In the genomic region with DNA sequence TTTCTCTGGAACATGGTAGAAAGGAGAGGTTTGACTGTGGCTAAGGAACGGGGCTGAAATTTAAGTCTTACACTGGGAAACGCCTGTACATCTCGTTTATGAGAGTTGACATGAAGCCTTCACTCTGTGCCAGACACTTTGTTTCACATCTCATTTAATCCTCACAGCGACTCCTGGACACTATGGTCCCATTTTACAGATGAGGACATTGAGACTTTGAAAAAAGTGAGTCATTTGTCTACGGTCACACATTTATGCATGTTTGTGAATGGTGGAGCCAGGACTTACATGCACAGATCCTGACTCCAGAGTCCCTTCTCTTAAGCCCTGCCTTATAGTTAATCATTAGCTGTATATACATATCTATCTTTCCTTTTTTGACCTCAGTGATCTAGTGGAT, we compare ENCODE assay signal across 36 cellular contexts.
"Had no signal": no experiment of that assay in that cellular context is flagged by ENCODE, and none has a peak within 500 bp of the region (broad histone marks: within the 10 kb centered on the region; RNA-seq: fewer than 3 reads in every experiment).

No MANE protein-coding gene starts in this region.

- H3K4me1 ChIP-seq: ascending aorta had no signal

- H3K4me1 Mint-ChIP-seq: activated CD4-positive, alpha-beta memory T cell treated with anti-CD3 and anti-CD28 coated beads, Interleukin-2, amount 10 ng/mL, durations not matched to agents 7 days and 5 days; activated CD4-positive, alpha-beta T cell treated with anti-CD3 and anti-CD28 coated beads for 36 hours; activated CD4-positive, alpha-beta T cell treated with anti-CD3 and anti-CD28 coated beads, Interleukin-2, amount 10 ng/mL, durations not matched to agents 7 days and 5 days; activated CD8-positive, alpha-beta memory T cell treated with anti-CD3 and anti-CD28 coated beads, Interleukin-2, amount 10 ng/mL, durations not matched to agents 7 days and 5 days; activated naive CD4-positive, alpha-beta T cell treated with anti-CD3 and anti-CD28 coated beads, Interleukin-2, amount 10 ng/mL, durations not matched to agents 7 days and 5 days; activated naive CD4-positive, alpha-beta T cell treated with anti-CD3 and anti-CD28 coated beads, Interleukin-2, amount 50 U/mL, for 24 hours; activated naive CD8-positive, alpha-beta T cell treated with anti-CD3 and anti-CD28 coated beads, Interleukin-2, amount 10 ng/mL, durations not matched to agents 7 days and 5 days; activated naive CD8-positive, alpha-beta T cell treated with anti-CD3 and anti-CD28 coated beads, Interleukin-2, amount 50 U/mL, for 24 hours had no signal

- H3K27ac Mint-ChIP-seq: activated CD4-positive, alpha-beta memory T cell treated with anti-CD3 and anti-CD28 coated beads, Interleukin-2, amount 10 ng/mL, durations not matched to agents 7 days and 5 days; activated CD4-positive, alpha-beta T cell treated with anti-CD3 and anti-CD28 coated beads for 36 hours; activated CD4-positive, alpha-beta T cell treated with anti-CD3 and anti-CD28 coated beads, Interleukin-2, amount 10 ng/mL, durations not matched to agents 7 days and 5 days; activated CD8-positive, alpha-beta memory T cell treated with anti-CD3 and anti-CD28 coated beads, Interleukin-2, amount 10 ng/mL, durations not matched to agents 7 days and 5 days; activated CD8-positive, alpha-beta T cell treated with anti-CD3 and anti-CD28 coated beads, Interleukin-2, amount 10 ng/mL, durations not matched to agents 7 days and 5 days; activated naive CD4-positive, alpha-beta T cell treated with anti-CD3 and anti-CD28 coated beads, Interleukin-2, amount 10 ng/mL, durations not matched to agents 7 days and 5 days; activated naive CD4-positive, alpha-beta T cell treated with anti-CD3 and anti-CD28 coated beads, Interleukin-2, amount 50 U/mL, for 24 hours; activated naive CD8-positive, alpha-beta T cell; activated naive CD8-positive, alpha-beta T cell treated with anti-CD3 and anti-CD28 coated beads, Interleukin-2, amount 10 ng/mL, durations not matched to agents 7 days and 5 days; activated naive CD8-positive, alpha-beta T cell treated with anti-CD3 and anti-CD28 coated beads, Interleukin-2, amount 50 U/mL, for 24 hours; activated T-cell treated with anti-CD3 and anti-CD28 coated beads, Interleukin-2, amount 50 U/mL, for 24 hours; activated T-helper 2 cell treated with anti-CD3 and anti-CD28 coated beads, Interferon-gamma antibody, Interleukin-2, Interleukin-4, amounts not matched to agents 10 μg/mL and 5 μg/mL and 100 μg/mL, durations not matched to agents 14 hours and 24 hours and 36 hours; brain; T-helper 1 cell treated with Interleukin-12 subunit alpha and Interleukin-12 subunit beta and Interleukin-4 antibody, amounts not matched to agents 30 μg/mL and 1 μg/mL, for 36 hours; T-helper 2 cell treated with Interferon-gamma antibody and Interleukin-4, amounts not matched to agents 5 μg/mL and 100 μg/mL, for 36 hours; WTC11 had no signal

- H3K27me3 ChIP-seq: ascending aorta had no signal

- H3K4me3 ChIP-seq: ascending aorta had no signal

- H3K4me3 Mint-ChIP-seq: activated CD4-positive, alpha-beta memory T cell treated with anti-CD3 and anti-CD28 coated beads, Interleukin-2, amount 10 ng/mL, durations not matched to agents 7 days and 5 days; activated CD4-positive, alpha-beta T cell treated with anti-CD3 and anti-CD28 coated beads for 36 hours; activated CD4-positive, alpha-beta T cell treated with anti-CD3 and anti-CD28 coated beads, Interleukin-2, amount 10 ng/mL, durations not matched to agents 7 days and 5 days; activated CD8-positive, alpha-beta memory T cell treated with anti-CD3 and anti-CD28 coated beads, Interleukin-2, amount 10 ng/mL, durations not matched to agents 7 days and 5 days; activated CD8-positive, alpha-beta T cell treated with anti-CD3 and anti-CD28 coated beads, Interleukin-2, amount 10 ng/mL, durations not matched to agents 7 days and 5 days; activated naive CD4-positive, alpha-beta T cell treated with anti-CD3 and anti-CD28 coated beads, Interleukin-2, amount 10 ng/mL, durations not matched to agents 7 days and 5 days; activated naive CD4-positive, alpha-beta T cell treated with anti-CD3 and anti-CD28 coated beads, Interleukin-2, amount 50 U/mL, for 24 hours; activated naive CD8-positive, alpha-beta T cell; activated naive CD8-positive, alpha-beta T cell treated with anti-CD3 and anti-CD28 coated beads, Interleukin-2, amount 10 ng/mL, durations not matched to agents 7 days and 5 days; activated naive CD8-positive, alpha-beta T cell treated with anti-CD3 and anti-CD28 coated beads, Interleukin-2, amount 50 U/mL, for 24 hours; activated T-cell treated with anti-CD3 and anti-CD28 coated beads, Interleukin-2, amount 50 U/mL, for 24 hours; brain; T-helper 1 cell treated with Interleukin-12 subunit alpha and Interleukin-12 subunit beta and Interleukin-4 antibody, amounts not matched to agents 30 μg/mL and 1 μg/mL, for 36 hours; T-helper 2 cell treated with Interferon-gamma antibody and Interleukin-4, amounts not matched to agents 5 μg/mL and 100 μg/mL, for 36 hours; WTC11 had no signal

- H3K27me3 Mint-ChIP-seq: activated CD4-positive, alpha-beta memory T cell treated with anti-CD3 and anti-CD28 coated beads, Interleukin-2, amount 10 ng/mL, durations not matched to agents 7 days and 5 days; activated CD4-positive, alpha-beta T cell treated with anti-CD3 and anti-CD28 coated beads, Interleukin-2, amount 10 ng/mL, durations not matched to agents 7 days and 5 days; activated CD8-positive, alpha-beta memory T cell treated with anti-CD3 and anti-CD28 coated beads, Interleukin-2, amount 10 ng/mL, durations not matched to agents 7 days and 5 days; activated naive CD4-positive, alpha-beta T cell treated with anti-CD3 and anti-CD28 coated beads, Interleukin-2, amount 10 ng/mL, durations not matched to agents 7 days and 5 days; activated naive CD8-positive, alpha-beta T cell treated with anti-CD3 and anti-CD28 coated beads, Interleukin-2, amount 10 ng/mL, durations not matched to agents 7 days and 5 days had no signal

- H3K27ac ChIP-seq: ascending aorta, WERI-Rb-1 had no signal

- ATAC-seq: activated CD4-positive, alpha-beta T cell treated with anti-CD3 and anti-CD28 coated beads for 36 hours; activated CD4-positive, CD25-positive, alpha-beta regulatory T cell treated with anti-CD3 and anti-CD28 coated beads, Interleukin-2, amount 50 U/mL, for 24 hours; activated CD8-positive, alpha-beta memory T cell treated with anti-CD3 and anti-CD28 coated beads, Interleukin-2, amount 10 ng/mL, durations not matched to agents 7 days and 5 days; activated CD8-positive, alpha-beta T cell treated with anti-CD3 and anti-CD28 coated beads, Interleukin-2, amount 10 ng/mL, durations not matched to agents 7 days and 5 days; activated naive CD8-positive, alpha-beta T cell treated with anti-CD3 and anti-CD28 coated beads, Interleukin-2, amount 50 U/mL, for 24 hours had no signal

- H3K36me3 ChIP-seq: ascending aorta, WERI-Rb-1 had no signal

- DNase-seq: activated CD4-positive, alpha-beta memory T cell treated with anti-CD3 and anti-CD28 coated beads, Interleukin-2, amount 10 ng/mL, durations not matched to agents 7 days and 5 days; activated CD4-positive, alpha-beta T cell treated with anti-CD3 and anti-CD28 coated beads for 1 hour; activated CD4-positive, alpha-beta T cell treated with anti-CD3 and anti-CD28 coated beads for 36 hours; activated CD4-positive, alpha-beta T cell treated with anti-CD3 and anti-CD28 coated beads for 48 hours; activated CD4-positive, alpha-beta T cell treated with anti-CD3 and anti-CD28 coated beads, Interleukin-2, amount 10 ng/mL, durations not matched to agents 7 days and 5 days; activated CD4-positive, alpha-beta T cell treated with anti-CD3 and anti-CD28 coated beads, Interleukin-2, amount 50 U/mL, for 48 hours; activated CD4-positive, CD25-positive, alpha-beta regulatory T cell; activated CD8-positive, alpha-beta memory T cell treated with anti-CD3 and anti-CD28 coated beads for 24 hours; activated CD8-positive, alpha-beta memory T cell treated with anti-CD3 and anti-CD28 coated beads, Interleukin-2, amount 10 ng/mL, durations not matched to agents 7 days and 5 days; activated CD8-positive, alpha-beta memory T cell treated with anti-CD3 and anti-CD28 coated beads, Interleukin-2, amount 50 U/mL, for 48 hours; activated CD8-positive, alpha-beta T cell treated with anti-CD3 and anti-CD28 coated beads, Interleukin-2, amount 10 ng/mL, durations not matched to agents 7 days and 5 days; activated effector memory CD4-positive, alpha-beta T cell treated with Interleukin-2 at 50 U/mL for 16 hours; activated gamma-delta T cell; activated naive CD4-positive, alpha-beta T cell treated with anti-CD3 and anti-CD28 coated beads, Interleukin-2, amount 10 ng/mL, durations not matched to agents 7 days and 5 days; activated naive CD4-positive, alpha-beta T cell treated with Interleukin-2 at 50 U/mL for 16 hours; activated naive CD8-positive, alpha-beta T cell treated with anti-CD3 and anti-CD28 coated beads, Interleukin-2, amount 10 ng/mL, durations not matched to agents 7 days and 5 days; activated naive CD8-positive, alpha-beta T cell treated with anti-CD3 and anti-CD28 coated beads, Interleukin-2, amount 50 U/mL, for 24 hours; activated T-cell treated with anti-CD3 and anti-CD28 coated beads, Interleukin-2, amount 50 U/mL, for 24 hours; activated T-cell treated with anti-CD3 and anti-CD28 coated beads, Interleukin-2, amount 50 U/mL, for 48 hours; amygdala; anterior cingulate cortex; central memory CD4-positive, alpha-beta T cell; T-helper 1 cell; T-helper 2 cell; T-helper 9 cell; WERI-Rb-1 had no signal

- H3K9me3 Mint-ChIP-seq: activated CD4-positive, alpha-beta memory T cell treated with anti-CD3 and anti-CD28 coated beads, Interleukin-2, amount 10 ng/mL, durations not matched to agents 7 days and 5 days; activated CD4-positive, alpha-beta T cell treated with anti-CD3 and anti-CD28 coated beads, Interleukin-2, amount 10 ng/mL, durations not matched to agents 7 days and 5 days; activated naive CD4-positive, alpha-beta T cell treated with anti-CD3 and anti-CD28 coated beads, Interleukin-2, amount 10 ng/mL, durations not matched to agents 7 days and 5 days; activated naive CD8-positive, alpha-beta T cell treated with anti-CD3 and anti-CD28 coated beads, Interleukin-2, amount 10 ng/mL, durations not matched to agents 7 days and 5 days; activated T-helper 2 cell treated with anti-CD3 and anti-CD28 coated beads, Interferon-gamma antibody, Interleukin-2, Interleukin-4, amounts not matched to agents 10 μg/mL and 5 μg/mL and 100 μg/mL, durations not matched to agents 14 hours and 24 hours and 36 hours had no signal

- FAIRE-seq: TTC549 had no signal
